Comparison of ENCODE assay signal across 9 cellular contexts in the genomic region with DNA sequence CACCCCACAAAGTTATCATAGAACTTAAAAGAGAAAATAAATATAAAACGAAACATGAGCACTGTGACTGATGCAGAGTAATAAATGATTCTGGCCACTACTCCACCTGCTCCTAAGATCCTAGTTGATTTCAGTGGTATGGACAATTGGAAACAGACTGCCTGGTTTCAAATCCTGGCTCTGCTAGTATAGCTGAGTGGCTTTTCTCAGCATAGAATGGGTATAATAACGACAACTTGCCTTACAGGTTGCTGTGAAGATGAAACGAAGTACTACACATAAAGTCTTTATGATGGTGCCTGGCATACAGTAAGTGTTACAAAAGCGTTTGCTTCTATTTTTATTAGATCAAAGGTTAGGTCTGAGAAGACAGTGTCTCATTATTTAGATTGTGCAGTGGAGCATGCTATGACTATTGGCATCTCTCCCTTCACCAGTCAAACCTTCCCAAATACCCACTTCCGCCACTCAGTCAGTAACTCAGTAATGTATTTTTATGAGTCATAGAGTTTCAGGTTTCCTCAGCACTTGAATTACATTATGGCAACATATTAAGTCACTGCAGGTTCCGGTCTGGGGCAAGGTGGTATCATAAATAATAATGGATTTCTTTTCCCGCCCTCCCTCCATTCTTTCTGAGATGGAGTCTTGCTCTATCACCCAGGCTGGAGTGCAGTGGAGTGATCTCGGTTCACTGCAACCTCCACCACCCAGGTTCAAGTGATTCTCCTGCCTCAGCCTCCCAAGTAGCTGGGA. TPM values are rescaled to one million over a fixed set of nuclear protein-coding genes. Genes with fewer than 3 reads are reported as not detected.
DNase-seq lines count a peak whose midpoint lies in the region; FAIRE-seq and TF ChIP-seq lines count a peak whose summit lies in the region.
"Had no signal": no experiment of that assay in that cellular context is flagged by ENCODE, and none has a peak within 500 bp of the region (broad histone marks: within the 10 kb centered on the region; RNA-seq: fewer than 3 reads in every experiment).

No MANE protein-coding gene starts in this region.

- H3K4me2 ChIP-seq in SK-N-SH: peak overlapping the region; percentile 41; the same call in 1 of the 2 replicates

- POLR2A ChIA-PET in SK-N-SH (lab: Yijun Ruan, JAX): no interaction called here

- H3K9me3 ChIP-seq in SK-N-SH: no peaks in the 10 kb centered on the region

- H3K4me3 Mint-ChIP-seq in stimulated activated naive CD8-positive, alpha-beta T cell treated with anti-CD3 and anti-CD28 coated beads, Interleukin-15, Interleukin-2, amounts not matched to agents 100 ng/mL and 50 ng/mL, for 24 hours: no peak overlapping the region

- CTCF ChIA-PET in SK-N-SH (lab: Yijun Ruan, JAX): interaction anchor here (0.8 to 1.5 kb wide), 3 partner anchors 13 to 233 kb away, joined by 3 to 4 read pairs (median 3); a partner anchor contains a TSS

- no peak for TF ChIP-seq RAD21 in SK-N-SH (IDR thresholded peaks at IDR 0.05; ENCODE audit: low read length)

- H3K27me3 Mint-ChIP-seq in stimulated activated naive CD8-positive, alpha-beta T cell treated with anti-CD3 and anti-CD28 coated beads, Interleukin-15, Interleukin-2, amounts not matched to agents 100 ng/mL and 50 ng/mL, for 24 hours: no peaks in the 10 kb centered on the region

- H3K27ac Mint-ChIP-seq in stimulated activated naive CD8-positive, alpha-beta T cell treated with anti-CD3 and anti-CD28 coated beads, Interleukin-15, Interleukin-2, amounts not matched to agents 100 ng/mL and 50 ng/mL, for 24 hours: peak overlapping the region; percentile 26

- H3K4me1 ChIP-seq in SK-N-SH (ENCODE audit: control insufficient read depth in 1 of 2, insufficient read depth in 2 of 2, low read depth in 1 of 2, low read length in 1 of 2): peaks cover 0 to 7% of the 10 kb centered on the region in 2 experiments; a peak in 1 of 4 replicates

- H3F3A ChIP-seq in SK-N-SH (replicated peaks; ENCODE audit: insufficient read depth): peaks cover 18% of the 10 kb centered on the region

- no peaks in the 10 kb centered on the region for H3K9me3 Mint-ChIP-seq in stimulated activated naive CD8-positive, alpha-beta T cell treated with anti-CD3 and anti-CD28 coated beads, Interleukin-15, Interleukin-2, amounts not matched to agents 100 ng/mL and 50 ng/mL, for 24 hours

- peak overlapping the region; percentile 36 to 81; a peak in 3 of 4 replicates for H3K27ac ChIP-seq in SK-N-SH (ENCODE audit: low read depth in 2 of 2, low read length in 1 of 2)
- H3K27ac ChIP-seq: cardiac muscle cell had no signal

- no peaks in the 10 kb centered on the region for H3K36me3 Mint-ChIP-seq in stimulated activated naive CD8-positive, alpha-beta T cell treated with anti-CD3 and anti-CD28 coated beads, Interleukin-15, Interleukin-2, amounts not matched to agents 100 ng/mL and 50 ng/mL, for 24 hours (ENCODE audit: low read depth)

- H3K27me3 ChIP-seq in SK-N-SH (ENCODE audit: insufficient read depth): no peaks in the 10 kb centered on the region
- H3K27me3 ChIP-seq: cardiac muscle cell had no signal

- peaks cover 8% of the 10 kb centered on the region for H3K4me1 Mint-ChIP-seq in stimulated activated naive CD8-positive, alpha-beta T cell treated with anti-CD3 and anti-CD28 coated beads, Interleukin-15, Interleukin-2, amounts not matched to agents 100 ng/mL and 50 ng/mL, for 24 hours (ENCODE audit: low read depth)

- 32% methylated on average over 8 of the region's 8 CpGs for WGBS in SK-N-SH (ENCODE audit: low lambda C conversion rate)

- H2AFZ ChIP-seq in SK-N-SH (ENCODE audit: low read depth): no peak overlapping the region

- TF ChIP-seq CTCF in SK-N-SH (IDR thresholded peaks at IDR 0.05) (no peak), fibroblast of mammary gland (conservative IDR thresholded peaks at IDR 0.05; ENCODE audit: control insufficient read depth, insufficient read depth, low read depth, low read length) (no peak)

- H3K79me2 ChIP-seq in SK-N-SH (ENCODE audit: insufficient read depth): no peaks in the 10 kb centered on the region

- TF ChIP-seq POLR2A in H54 (IDR thresholded peaks at IDR 0.05; ENCODE audit: low read depth, low read length): no peak

- no peaks in the 10 kb centered on the region for H3K36me3 ChIP-seq in SK-N-SH (replicated peaks in 1 of 2; ENCODE audit: control insufficient read depth in 1 of 2, insufficient read depth in 2 of 2, low read length in 1 of 2)

- H3K9ac ChIP-seq in SK-N-SH: no peak overlapping the region

- TF ChIP-seq EP300 in SK-N-SH (IDR thresholded peaks at IDR 0.05; ENCODE audit: borderline replicate concordance in 1 of 2, low read depth in 1 of 2, low read length in 1 of 2): peak in 1 of 2 experiments; percentile 70; a peak in 1 of 4 replicates

- no peak overlapping the region for H3K4me3 ChIP-seq in SK-N-SH (ENCODE audit: low read depth in 2 of 2, low read length in 1 of 2)
- H3K4me3 ChIP-seq in fibroblast of mammary gland (ENCODE audit: control insufficient read depth, low read depth, low read length): no peak overlapping the region
- H3K4me3 ChIP-seq: cardiac muscle cell had no signal

- peak; percentile 89 for FAIRE-seq in H54 (lab: Jason Lieb, UNC)

- DNase-seq in activated CD4-positive, CD25-positive, alpha-beta regulatory T cell treated with anti-CD3 and anti-CD28 coated beads, Interleukin-2, amount 50 U/mL, for 16 hours (ENCODE audit: low read depth, low spot score): peak; percentile 6
- no peak for DNase-seq in activated CD4-positive, CD25-positive, alpha-beta regulatory T cell (lab: John Stamatoyannopoulos, UW)
- DNase-seq in H54 (ENCODE audit: insufficient read length, low spot score): peak; percentile 62
- peak; percentile 97 for DNase-seq in M059J (ENCODE audit: low read depth)
- no peak for DNase-seq in SK-N-SH
- peak; percentile 82 for DNase-seq in fibroblast of mammary gland (ENCODE audit: low read depth)
- DNase-seq in SKM-1 treated with dmso at 0.1 percent for 144 hours (lab: John Stamatoyannopoulos, UW; ENCODE audit: unreplicated experiment): no peak

- H4K20me1 ChIP-seq in SK-N-SH (ENCODE audit: insufficient read depth): no peaks in the 10 kb centered on the region

- no peaks in the 10 kb centered on the region for H3K9me2 ChIP-seq in SK-N-SH

TF ChIP-seq in SK-N-SH, 30 proteins besides CTCF, POLR2A, EP300 and RAD21 (continues in another document):
- TF ChIP-seq POLR2AphosphoS5 (IDR thresholded peaks at IDR 0.05; ENCODE audit: low read depth, low read length) (peak; percentile 54; the same call in 1 of the 2 replicates), RXRA (IDR thresholded peaks at IDR 0.05; ENCODE audit: borderline replicate concordance, low read depth) (peak; percentile 76; the same call in 1 of the 2 replicates), RFX5 (IDR thresholded peaks at IDR 0.05; ENCODE audit: low read length) (no peak), JUND (IDR thresholded peaks at IDR 0.05) (peak; percentile 91), EZH2phosphoT487 (IDR thresholded peaks at IDR 0.05; ENCODE audit: borderline replicate concordance, low read depth) (no peak), MXI1 (IDR thresholded peaks at IDR 0.05; ENCODE audit: low read depth, low read length) (no peak), GATA2 (CRISPR knock-in tag; IDR thresholded peaks at IDR 0.05) (no peak), RCOR1 (IDR thresholded peaks at IDR 0.05; ENCODE audit: low read length) (no peak), TCF12 (IDR thresholded peaks at IDR 0.05) (peak; percentile 81), FOXM1 (IDR thresholded peaks at IDR 0.05; ENCODE audit: low read depth) (0 out of 2 replicates have a peak, but pooled peaks have one; percentile 30), FOXJ3 (CRISPR knock-in tag; IDR thresholded peaks at IDR 0.05) (no peak), CHD2 (IDR thresholded peaks at IDR 0.05; ENCODE audit: low read length, partially characterized antibody) (no peak), TAF1 (IDR thresholded peaks at IDR 0.05; ENCODE audit: borderline replicate concordance, low read depth, low read length) (no peak), NFIC (IDR thresholded peaks at IDR 0.05; ENCODE audit: borderline replicate concordance) (peak; percentile 73), MEF2A (IDR thresholded peaks at IDR 0.05; ENCODE audit: borderline replicate concordance, low read depth) (peak; percentile 62; the same call in 1 of the 2 replicates)
- TF ChIP-seq, protein P1, sequence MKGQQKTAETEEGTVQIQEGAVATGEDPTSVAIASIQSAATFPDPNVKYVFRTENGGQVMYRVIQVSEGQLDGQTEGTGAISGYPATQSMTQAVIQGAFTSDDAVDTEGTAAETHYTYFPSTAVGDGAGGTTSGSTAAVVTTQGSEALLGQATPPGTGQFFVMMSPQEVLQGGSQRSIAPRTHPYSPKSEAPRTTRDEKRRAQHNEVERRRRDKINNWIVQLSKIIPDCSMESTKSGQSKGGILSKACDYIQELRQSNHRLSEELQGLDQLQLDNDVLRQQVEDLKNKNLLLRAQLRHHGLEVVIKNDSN (IDR thresholded peaks at IDR 0.05; ENCODE audit: borderline replicate concordance, low read depth): no peak
- TF ChIP-seq, protein P2, sequence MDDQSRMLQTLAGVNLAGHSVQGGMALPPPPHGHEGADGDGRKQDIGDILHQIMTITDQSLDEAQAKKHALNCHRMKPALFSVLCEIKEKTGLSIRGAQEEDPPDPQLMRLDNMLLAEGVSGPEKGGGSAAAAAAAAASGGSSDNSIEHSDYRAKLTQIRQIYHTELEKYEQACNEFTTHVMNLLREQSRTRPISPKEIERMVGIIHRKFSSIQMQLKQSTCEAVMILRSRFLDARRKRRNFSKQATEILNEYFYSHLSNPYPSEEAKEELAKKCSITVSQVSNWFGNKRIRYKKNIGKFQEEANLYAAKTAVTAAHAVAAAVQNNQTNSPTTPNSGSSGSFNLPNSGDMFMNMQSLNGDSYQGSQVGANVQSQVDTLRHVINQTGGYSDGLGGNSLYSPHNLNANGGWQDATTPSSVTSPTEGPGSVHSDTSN (IDR thresholded peaks at IDR 0.05): peak; percentile 80
- TF ChIP-seq, protein P3, sequence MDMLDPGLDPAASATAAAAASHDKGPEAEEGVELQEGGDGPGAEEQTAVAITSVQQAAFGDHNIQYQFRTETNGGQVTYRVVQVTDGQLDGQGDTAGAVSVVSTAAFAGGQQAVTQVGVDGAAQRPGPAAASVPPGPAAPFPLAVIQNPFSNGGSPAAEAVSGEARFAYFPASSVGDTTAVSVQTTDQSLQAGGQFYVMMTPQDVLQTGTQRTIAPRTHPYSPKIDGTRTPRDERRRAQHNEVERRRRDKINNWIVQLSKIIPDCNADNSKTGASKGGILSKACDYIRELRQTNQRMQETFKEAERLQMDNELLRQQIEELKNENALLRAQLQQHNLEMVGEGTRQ (IDR thresholded peaks at IDR 0.05; ENCODE audit: borderline replicate concordance, low read depth, low read length): no peak

RNA-seq across cellular contexts. Expression of a gene that starts 29.7 kb away (rescaled TPM):
- 26.3 and 63.3 TPM in 2 replicates for total RNA-seq in M059J (2014; rRNA removed; shearing (Covaris generic))
- 15.9 and 19.1 TPM in 2 replicates for polyA plus RNA-seq in SK-N-SH (2012; rRNA removed)
- 7.6 and 9.0 TPM in 2 replicates for polyA plus RNA-seq in SK-N-SH (2012; cell fraction: cytosol; rRNA removed)
- 45.0 and 103 TPM in 2 replicates for polyA plus RNA-seq in SK-N-SH (2012; cell fraction: nucleus; rRNA removed)

Comparison
In these comparisons a context has a peak if more than half of its experiments do, and no peak if none do; other contexts are left out.
1. DNase-seq: peak in activated CD4-positive, CD25-positive, alpha-beta regulatory T cell treated with anti-CD3 and anti-CD28 coated beads, Interleukin-2, amount 50 U/mL, for 16 hours (single experiment), H54 (single experiment), M059J (single experiment) and fibroblast of mammary gland (single experiment); none in activated CD4-positive, CD25-positive, alpha-beta regulatory T cell (0 of 4), SK-N-SH (single experiment) and SKM-1 treated with dmso at 0.1 percent for 144 hours (single experiment).